Comparison of ENCODE assay signal across 10 cellular contexts in genomic region chr7:36943591-36944430, GRCh38.
A peak's percentile ranks its signal among the peaks of the same experiment; 100 is the strongest.
DNase-seq lines count a peak whose midpoint lies in the region; ATAC-seq and TF ChIP-seq lines count a peak whose summit lies in the region.
"Had no signal": no experiment of that assay in that cellular context is flagged by ENCODE, and none has a peak within 500 bp of the region (broad histone marks: within the 10 kb centered on the region; RNA-seq: fewer than 3 reads in every experiment).

No MANE protein-coding gene starts in this region.

- H3K4me1 ChIP-seq in SK-N-SH (ENCODE audit: control insufficient read depth in 1 of 2, insufficient read depth in 2 of 2, low read depth in 1 of 2, low read length in 1 of 2) = peaks cover 0 to 32% of the 10 kb centered on the region in 2 experiments; a peak in 1 of 4 replicates

- ATAC-seq in GM21619 (IDR thresholded peaks at IDR 0.05; ENCODE audit: unreplicated experiment) (peak; percentile 72), HG03457 (IDR thresholded peaks at IDR 0.05; ENCODE audit: unreplicated experiment) (peak; percentile 43), HG03139 (IDR thresholded peaks at IDR 0.05; ENCODE audit: unreplicated experiment) (no peak)

- CTCF ChIA-PET in activated naive CD4-positive, alpha-beta T cell treated with anti-CD3 and anti-CD28 coated beads, Interleukin-2, amount 10 ng/mL, durations not matched to agents 7 days and 5 days (lab: Charles Lee) = no interaction called here
- CTCF ChIA-PET in SK-N-SH (lab: Yijun Ruan, JAX) = interaction anchor here (1.0 to 1.9 kb wide), 6 partner anchors 13 to 456 kb away, joined by 3 to 6 read pairs (median 4); no protein-coding TSS in a partner anchor

- no peaks in the 10 kb centered on the region for H3K9me2 ChIP-seq in SK-N-SH

- no peaks in the 10 kb centered on the region for H3K36me3 ChIP-seq in SK-N-SH (replicated peaks in 1 of 2; ENCODE audit: control insufficient read depth in 1 of 2, insufficient read depth in 2 of 2, low read length in 1 of 2)

- TF ChIP-seq RAD21 in SK-N-SH (IDR thresholded peaks at IDR 0.05; ENCODE audit: low read length) = no peak

- DNase-seq in activated naive CD4-positive, alpha-beta T cell treated with anti-CD3 and anti-CD28 coated beads, Interleukin-2, amount 10 ng/mL, durations not matched to agents 7 days and 5 days = no peak
- no peak for DNase-seq in activated naive CD4-positive, alpha-beta T cell (lab: John Stamatoyannopoulos, UW)
- no peak for DNase-seq in progenitor cell of endocrine pancreas (ENCODE audit: low spot score, unreplicated experiment)
- DNase-seq in G401 (ENCODE audit: low spot score) = no peak
- DNase-seq in SK-N-SH = no peak
- DNase-seq: activated naive CD4-positive, alpha-beta T cell treated with Interleukin-2 at 50 U/mL for 16 hours; NCI-H510A had no signal

- peaks cover 77% of the 10 kb centered on the region for H3K36me3 Mint-ChIP-seq in activated naive CD4-positive, alpha-beta T cell treated with anti-CD3 and anti-CD28 coated beads, Interleukin-2, amount 10 ng/mL, durations not matched to agents 7 days and 5 days
- peaks cover 11% of the 10 kb centered on the region for H3K36me3 Mint-ChIP-seq in progenitor cell of endocrine pancreas (ENCODE audit: insufficient read depth)

- in situ Hi-C loops in G401 (cut with HindIII; ENCODE audit: low sequenced_read_pairs) = no loop called here

- TF ChIP-seq CTCF in progenitor cell of endocrine pancreas (IDR thresholded peaks at IDR 0.05; ENCODE audit: unreplicated experiment) = no peak
- TF ChIP-seq CTCF in SK-N-SH (IDR thresholded peaks at IDR 0.05) = no peak

- H3K27me3 Mint-ChIP-seq in activated naive CD4-positive, alpha-beta T cell treated with anti-CD3 and anti-CD28 coated beads, Interleukin-2, amount 10 ng/mL, durations not matched to agents 7 days and 5 days = no peaks in the 10 kb centered on the region
- no peaks in the 10 kb centered on the region for H3K27me3 Mint-ChIP-seq in progenitor cell of endocrine pancreas

- H3K9ac ChIP-seq in SK-N-SH = no peak overlapping the region

- H3K9me3 ChIP-seq in SK-N-SH = no peaks in the 10 kb centered on the region

- no peak overlapping the region for H3K4me3 ChIP-seq in SK-N-SH (ENCODE audit: low read depth in 2 of 2, low read length in 1 of 2)

- no peak overlapping the region for H3K4me2 ChIP-seq in SK-N-SH

- no peak for TF ChIP-seq EP300 in SK-N-SH (IDR thresholded peaks at IDR 0.05; ENCODE audit: borderline replicate concordance in 1 of 2, low read depth in 1 of 2, low read length in 1 of 2)

- WGBS in SK-N-SH (ENCODE audit: low lambda C conversion rate) = 18% methylated on average over 8 of the region's 8 CpGs

- POLR2A ChIA-PET in SK-N-SH (lab: Yijun Ruan, JAX) = interaction anchor here (0.6 kb wide), 1 partner anchor 183 kb away, joined by 3 read pairs; no protein-coding TSS in a partner anchor

- no peak overlapping the region for H3K4me3 Mint-ChIP-seq in activated naive CD4-positive, alpha-beta T cell treated with anti-CD3 and anti-CD28 coated beads, Interleukin-2, amount 10 ng/mL, durations not matched to agents 7 days and 5 days
- H3K4me3 Mint-ChIP-seq in progenitor cell of endocrine pancreas (ENCODE audit: low read depth) = no peak overlapping the region

- H3K9me3 Mint-ChIP-seq in activated naive CD4-positive, alpha-beta T cell treated with anti-CD3 and anti-CD28 coated beads, Interleukin-2, amount 10 ng/mL, durations not matched to agents 7 days and 5 days = peaks cover 60% of the 10 kb centered on the region
- peaks cover 7% of the 10 kb centered on the region for H3K9me3 Mint-ChIP-seq in progenitor cell of endocrine pancreas (ENCODE audit: low read depth)

- peak overlapping the region; percentile 17 for H3K27ac Mint-ChIP-seq in activated naive CD4-positive, alpha-beta T cell treated with anti-CD3 and anti-CD28 coated beads, Interleukin-2, amount 10 ng/mL, durations not matched to agents 7 days and 5 days
- peak overlapping the region; percentile 85 for H3K27ac Mint-ChIP-seq in progenitor cell of endocrine pancreas

- no peaks in the 10 kb centered on the region for H4K20me1 ChIP-seq in SK-N-SH (ENCODE audit: insufficient read depth)

- H3K79me2 ChIP-seq in SK-N-SH (ENCODE audit: insufficient read depth) = no peaks in the 10 kb centered on the region

- no peak overlapping the region for H3K27ac ChIP-seq in SK-N-SH (ENCODE audit: low read depth in 2 of 2, low read length in 1 of 2)

- no peak overlapping the region; the same call in 1 of the 2 replicates for H2AFZ ChIP-seq in SK-N-SH (ENCODE audit: low read depth)

- H3K4me1 Mint-ChIP-seq in activated naive CD4-positive, alpha-beta T cell treated with anti-CD3 and anti-CD28 coated beads, Interleukin-2, amount 10 ng/mL, durations not matched to agents 7 days and 5 days = peaks cover 30% of the 10 kb centered on the region
- H3K4me1 Mint-ChIP-seq in progenitor cell of endocrine pancreas (ENCODE audit: low read depth) = peaks cover 47% of the 10 kb centered on the region

- no peaks in the 10 kb centered on the region for H3F3A ChIP-seq in SK-N-SH (replicated peaks; ENCODE audit: insufficient read depth)

- H3K27me3 ChIP-seq in SK-N-SH (ENCODE audit: insufficient read depth) = no peaks in the 10 kb centered on the region

TF ChIP-seq in SK-N-SH, 30 proteins besides CTCF, POLR2A, EP300 and RAD21:
- TF ChIP-seq GABPA (IDR thresholded peaks at IDR 0.05; ENCODE audit: low read depth) = no peak
- TF ChIP-seq RCOR1 (IDR thresholded peaks at IDR 0.05; ENCODE audit: low read length) = no peak
- TF ChIP-seq TEAD4 (IDR thresholded peaks at IDR 0.05; ENCODE audit: borderline replicate concordance, insufficient read depth) = no peak
- TF ChIP-seq RXRA (IDR thresholded peaks at IDR 0.05; ENCODE audit: borderline replicate concordance, low read depth) = no peak
- TF ChIP-seq FOSL2 (IDR thresholded peaks at IDR 0.05; ENCODE audit: borderline replicate concordance, low read depth) = no peak
- TF ChIP-seq MXI1 (IDR thresholded peaks at IDR 0.05; ENCODE audit: low read depth, low read length) = no peak
- TF ChIP-seq EZH2phosphoT487 (IDR thresholded peaks at IDR 0.05; ENCODE audit: borderline replicate concordance, low read depth) = no peak
- no peak for TF ChIP-seq JUND (IDR thresholded peaks at IDR 0.05)
- TF ChIP-seq NRF1 (IDR thresholded peaks at IDR 0.05; ENCODE audit: low read depth, low read length) = no peak
- no peak for TF ChIP-seq TAF1 (IDR thresholded peaks at IDR 0.05; ENCODE audit: borderline replicate concordance, low read depth, low read length)
- TF ChIP-seq, protein P1, sequence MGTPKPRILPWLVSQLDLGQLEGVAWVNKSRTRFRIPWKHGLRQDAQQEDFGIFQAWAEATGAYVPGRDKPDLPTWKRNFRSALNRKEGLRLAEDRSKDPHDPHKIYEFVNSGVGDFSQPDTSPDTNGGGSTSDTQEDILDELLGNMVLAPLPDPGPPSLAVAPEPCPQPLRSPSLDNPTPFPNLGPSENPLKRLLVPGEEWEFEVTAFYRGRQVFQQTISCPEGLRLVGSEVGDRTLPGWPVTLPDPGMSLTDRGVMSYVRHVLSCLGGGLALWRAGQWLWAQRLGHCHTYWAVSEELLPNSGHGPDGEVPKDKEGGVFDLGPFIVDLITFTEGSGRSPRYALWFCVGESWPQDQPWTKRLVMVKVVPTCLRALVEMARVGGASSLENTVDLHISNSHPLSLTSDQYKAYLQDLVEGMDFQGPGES (IDR thresholded peaks at IDR 0.05; ENCODE audit: low read depth, low read length) = no peak
- TF ChIP-seq MEF2A (IDR thresholded peaks at IDR 0.05; ENCODE audit: borderline replicate concordance, low read depth) = no peak
